1 cellular context compared by ENCODE assay signal in genomic region chr5:43401827-43402226, GRCh38.
A peak's percentile ranks its signal among the peaks of the same experiment; 100 is the strongest.
TF ChIP-seq lines count a peak whose summit lies in the region.

No MANE protein-coding gene starts in this region.

TF ChIP-seq in HepG2, 621 proteins besides CTCF, POLR2A, EP300 and RAD21:
- TF ChIP-seq PREB (CRISPR knock-in tag; IDR thresholded peaks at IDR 0.05) (no peak), MAFF (IDR thresholded peaks at IDR 0.05; ENCODE audit: low read depth, low read length) (no peak), ZBED4 (CRISPR knock-in tag; IDR thresholded peaks at IDR 0.05; ENCODE audit: borderline replicate concordance) (no peak), IRF2 (CRISPR knock-in tag; IDR thresholded peaks at IDR 0.05) (0 out of 2 replicates have a peak, but pooled peaks have one; percentile 10), MNT (IDR thresholded peaks at IDR 0.05) (no peak), ZNF792 (CRISPR knock-in tag; IDR thresholded peaks at IDR 0.05) (0 out of 2 replicates have a peak, but pooled peaks have one; percentile 4), KAT8 (CRISPR knock-in tag; IDR thresholded peaks at IDR 0.05) (0 out of 2 replicates have a peak, but pooled peaks have one; percentile 25), ZNF350 (CRISPR knock-in tag; IDR thresholded peaks at IDR 0.05; ENCODE audit: borderline replicate concordance, low read depth) (no peak), ZNF296 (CRISPR knock-in tag; conservative IDR thresholded peaks at IDR 0.05) (no peak), KMT2A (CRISPR knock-in tag; IDR thresholded peaks at IDR 0.05) (peak; percentile 3; the same call in 1 of the 2 replicates), MAX (IDR thresholded peaks at IDR 0.05) (peak; percentile 33; the same call in 1 of the 2 replicates), STAG1 (CRISPR knock-in tag; IDR thresholded peaks at IDR 0.05) (peak; percentile 42; the same call in 1 of the 2 replicates), SALL1 (CRISPR knock-in tag; IDR thresholded peaks at IDR 0.05) (peak; percentile 39; the same call in 1 of the 2 replicates), SAP130 (CRISPR knock-in tag; IDR thresholded peaks at IDR 0.05; ENCODE audit: low read depth) (peak; percentile 35; the same call in 1 of the 2 replicates), HMGXB4 (CRISPR knock-in tag; IDR thresholded peaks at IDR 0.05; ENCODE audit: borderline replicate concordance in 1 of 2, low read depth in 1 of 2) (peak in 1 of 2 experiments; percentile 7; a peak in 1 of 4 replicates), ELF3 (CRISPR knock-in tag; IDR thresholded peaks at IDR 0.05) (0 out of 2 replicates have a peak, but pooled peaks have one; percentile 19), ZNF574 (CRISPR knock-in tag; IDR thresholded peaks at IDR 0.05) (peak; percentile 54; the same call in 1 of the 2 replicates), ATF1 (CRISPR knock-in tag; IDR thresholded peaks at IDR 0.05) (no peak), SMC3 (IDR thresholded peaks at IDR 0.05; ENCODE audit: low read length) (peak; percentile 45; the same call in 1 of the 2 replicates), XRCC5 (optimal IDR thresholded peaks at IDR 0.05; ENCODE audit: low read length) (peak; percentile 69), HDAC2 (CRISPR knock-in tag; IDR thresholded peaks at IDR 0.05) (peak; percentile 27), HCFC1 (IDR thresholded peaks at IDR 0.05; ENCODE audit: low read depth, low read length) (no peak), ZNF10 (CRISPR knock-in tag; IDR thresholded peaks at IDR 0.05; ENCODE audit: borderline replicate concordance, low read depth) (no peak), TEAD3 (CRISPR knock-in tag; optimal IDR thresholded peaks at IDR 0.05; ENCODE audit: borderline replicate concordance) (peak; percentile 65), MTERF4 (CRISPR knock-in tag; IDR thresholded peaks at IDR 0.05) (no peak), LBX2 (CRISPR knock-in tag; IDR thresholded peaks at IDR 0.05; ENCODE audit: borderline replicate concordance) (no peak), ZNF761 (CRISPR knock-in tag; conservative IDR thresholded peaks at IDR 0.05) (0 out of 2 replicates have a peak, but pooled peaks have one; percentile 4), MLX (CRISPR knock-in tag; IDR thresholded peaks at IDR 0.05) (no peak), ARID5B (CRISPR knock-in tag; IDR thresholded peaks at IDR 0.05) (0 out of 2 replicates have a peak, but pooled peaks have one; percentile 11), MIER2 (CRISPR knock-in tag; IDR thresholded peaks at IDR 0.05) (0 out of 2 replicates have a peak, but pooled peaks have one; percentile 26)
TF ChIP-seq in HepG2: peak in this region for 18.
